ENCODE assay signal across 8 cellular contexts in the genomic region with DNA sequence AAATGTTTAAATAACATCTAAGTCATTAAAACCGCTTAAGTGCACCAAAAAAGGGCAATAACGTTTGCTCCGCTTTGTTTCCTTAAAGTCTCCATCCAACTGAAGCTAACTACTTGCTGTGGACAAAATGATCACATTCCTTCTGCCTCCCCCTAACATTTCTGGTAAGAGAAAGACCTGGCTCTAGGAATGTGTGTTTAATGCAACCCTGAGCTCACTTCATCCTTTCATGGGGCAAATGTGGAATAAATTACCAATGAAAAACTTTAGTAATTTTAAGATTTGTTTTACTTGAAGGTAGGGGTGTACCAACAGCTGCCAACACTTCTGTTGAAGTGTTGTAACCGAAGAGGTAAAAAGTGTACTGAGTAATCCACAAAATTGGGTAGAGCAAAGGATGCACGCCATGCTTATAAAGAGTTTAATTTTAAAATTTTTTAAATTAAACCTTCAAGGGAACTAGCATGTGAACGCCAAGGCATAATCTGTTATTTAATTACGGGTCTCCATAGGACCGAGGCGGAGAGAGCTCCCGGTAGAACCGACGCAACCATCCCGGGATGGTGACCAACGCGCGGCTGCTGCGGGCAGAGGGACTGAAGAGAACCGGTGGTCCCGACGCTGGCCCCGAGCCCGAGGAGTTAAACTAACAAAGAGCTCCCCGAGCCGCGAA. TPM values are rescaled to one million over a fixed set of nuclear protein-coding genes. Genes with fewer than 3 reads are reported as not detected.
A peak's percentile ranks its signal among the peaks of the same experiment; 100 is the strongest.
DNase-seq lines count a peak whose midpoint lies in the region; ATAC-seq and TF ChIP-seq lines count a peak whose summit lies in the region.

No MANE protein-coding gene starts in this region.

- H3K27ac Mint-ChIP-seq in osteocyte (ENCODE audit: unreplicated experiment): peak overlapping the region; percentile 93

- in situ Hi-C loops in SK-MEL-5 (cut with HindIII; ENCODE audit: low pct_unique_long_range_greater_than_20kb, low sequenced_read_pairs): no loop called here

- H3K4me3 ChIP-seq in AG04450 (ENCODE audit: low read depth, low read length) (peak overlapping the region; percentile 81), GM12865 (ENCODE audit: low read depth, low read length) (peak overlapping the region; percentile 81), esophagus (ENCODE audit: low read depth in 1 of 2, low read length in 2 of 2) (peak overlapping the region; percentile 84 to 93)

- DNase-seq in AG04450 (ENCODE audit: low read depth, low spot score): no peak
- DNase-seq in GM12865 (ENCODE audit: low read depth): no peak
- peak; percentile 28 for DNase-seq in SK-MEL-5 (ENCODE audit: low read depth, low spot score)
- no peak for DNase-seq in osteocyte (ENCODE audit: extremely low spot score, unreplicated experiment)
- no peak for DNase-seq in activated effector memory CD4-positive, alpha-beta T cell treated with Interleukin-2 at 50 U/mL for 16 hours

- H3K4me1 ChIP-seq in esophagus (ENCODE audit: control insufficient read depth in 2 of 2, insufficient read depth in 2 of 2, low read length in 1 of 2): peaks cover 0 to 3% of the 10 kb centered on the region in 2 donors

- H3K27me3 ChIP-seq in AG04450 (ENCODE audit: control insufficient read depth, insufficient read depth, low read length): no peaks in the 10 kb centered on the region
- no peaks in the 10 kb centered on the region for H3K27me3 ChIP-seq in esophagus (ENCODE audit: control insufficient read depth in 1 of 2, insufficient read depth in 2 of 2, low read length in 2 of 2)

- H3K4me1 Mint-ChIP-seq in osteocyte (ENCODE audit: unreplicated experiment): peaks cover 49% of the 10 kb centered on the region

- no peaks in the 10 kb centered on the region for H3K36me3 Mint-ChIP-seq in osteocyte (ENCODE audit: unreplicated experiment)

- peak overlapping the region; percentile 91 for H3K4me3 Mint-ChIP-seq in osteocyte (ENCODE audit: unreplicated experiment)

- H3K36me3 ChIP-seq in esophagus (ENCODE audit: control insufficient read depth in 2 of 2, insufficient read depth in 2 of 2, low read length in 1 of 2): no peaks in the 10 kb centered on the region

- WGBS in esophagus, 2 donors: 1% methylated on average over 25 of the region's 25 CpGs

- H3K9me3 ChIP-seq in AG04450 (ENCODE audit: control insufficient read depth, insufficient read depth, low read length) (no peaks in the 10 kb centered on the region; the same call in 1 of the 2 replicates), esophagus (ENCODE audit: control insufficient read depth in 2 of 2, insufficient read depth in 1 of 2, low read depth in 1 of 2, low read length in 1 of 2) (no peaks in the 10 kb centered on the region)

- POLR2A ChIA-PET in AG04450 (lab: Yijun Ruan, JAX): interaction anchor here (0.6 to 2.7 kb wide), 7 partner anchors 11 to 201 kb away, joined by 4 to 42 read pairs (median 5); a partner anchor contains a TSS

- CTCF ChIA-PET in AG04450 (lab: Charles Lee): interaction anchor here (0.7 to 1.6 kb wide), 4 partner anchors 18 to 738 kb away, joined by 3 to 10 read pairs (median 6); no protein-coding TSS in a partner anchor

- H3K27ac ChIP-seq in AG04450 (ENCODE audit: low read depth, low read length) (peak overlapping the region; percentile 77), esophagus (ENCODE audit: low read depth in 2 of 2, low read length in 1 of 2) (peak overlapping the region; percentile 94 to 98)

- no peaks in the 10 kb centered on the region for H3K27me3 Mint-ChIP-seq in osteocyte (ENCODE audit: unreplicated experiment)

- H3K9me3 Mint-ChIP-seq in osteocyte (ENCODE audit: unreplicated experiment): no peaks in the 10 kb centered on the region

- ATAC-seq in activated CD4-positive, CD25-positive, alpha-beta regulatory T cell treated with anti-CD3 and anti-CD28 coated beads, Interleukin-2, amount 50 U/mL, for 24 hours: no peak
- ATAC-seq in HG03159 (IDR thresholded peaks at IDR 0.05; ENCODE audit: unreplicated experiment): no peak

- TF ChIP-seq CTCF in AG04450 (IDR thresholded peaks at IDR 0.05; ENCODE audit: low read depth, low read length) (no peak), GM12865 (IDR thresholded peaks at IDR 0.05; ENCODE audit: insufficient read depth, low read depth, low read length, missing control alignments) (no peak), osteocyte (IDR thresholded peaks at IDR 0.05) (no peak)

RNA-seq across cellular contexts. Expression of a gene that starts 1.1 kb away (rescaled TPM):
- polyA plus RNA-seq in AG04450 (2011; rRNA removed) (55.0 and 78.5 TPM in 2 replicates), esophagus (1 to 10 TPM; 5.4 to 9.6 TPM)
- polyA minus RNA-seq in AG04450 (2011; rRNA and poly(A)+ RNA removed): 31.0 and 46.1 TPM in 2 replicates
- total RNA-seq in SK-MEL-5 (2014; rRNA removed; shearing (Covaris generic)): 62.9 and 67.1 TPM in 2 replicates
- 30.4 and 34.0 TPM in 2 replicates for polyA plus RNA-seq in SK-MEL-5 (2015; cell fraction: cytosol; rRNA removed)
- 56.9 and 67.6 TPM in 2 replicates for polyA plus RNA-seq in SK-MEL-5 (2015; cell fraction: nucleus; rRNA removed)
- total RNA-seq in osteocyte: 55.6 and 63.0 TPM in 2 replicates
